8 cellular contexts compared by ENCODE assay signal in genomic region chr5:177456591-177456964, GRCh38. TPM values are rescaled to one million over a fixed set of nuclear protein-coding genes. Genes with fewer than 3 reads are reported as not detected.
A peak's percentile ranks its signal among the peaks of the same experiment; 100 is the strongest.
DNase-seq lines count a peak whose midpoint lies in the region; ATAC-seq and TF ChIP-seq lines count a peak whose summit lies in the region.

No MANE protein-coding gene starts in this region.

- WGBS in H9 (ENCODE audit: extremely low coverage, insufficient read length, low lambda C conversion rate), result no CpG with 5 or more reads among the region's 12 CpGs
- no CpG with 5 or more reads among the region's 12 CpGs for WGBS in mesendoderm (ENCODE audit: extremely low coverage, insufficient coverage, low lambda C conversion rate)

- no peaks in the 10 kb centered on the region for H3K27me3 ChIP-seq in AG04450 (ENCODE audit: control insufficient read depth, insufficient read depth, low read length)
- H3K27me3 ChIP-seq in H9 (ENCODE audit: insufficient read depth, low read length), result peaks cover 4% of the 10 kb centered on the region; the same call in 1 of the 2 replicates
- H3K27me3 ChIP-seq in mesendoderm (ENCODE audit: insufficient read depth, low read length, poor library complexity), result no peaks in the 10 kb centered on the region

- H3K23ac ChIP-seq in H9 (ENCODE audit: insufficient read length, low read depth, low read length) (no peak overlapping the region), mesendoderm (ENCODE audit: low read length) (no peak overlapping the region)

- H3K9me3 ChIP-seq in AG04450 (ENCODE audit: control insufficient read depth, insufficient read depth, low read length) (no peaks in the 10 kb centered on the region), H9 (ENCODE audit: control insufficient read depth, low read depth, low read length) (no peaks in the 10 kb centered on the region)

- CTCF ChIA-PET in AG04450 (lab: Charles Lee), result interaction anchor here (1.1 to 15.6 kb wide), 16 partner anchors 8 to 137 kb away, joined by 3 to 205 read pairs (median 8); partner anchors contain the start of gene PDLIM7

- no peaks in the 10 kb centered on the region; a peak in 1 of 5 replicates for H3K9me3 Mint-ChIP-seq in H9
- H3K9me3 Mint-ChIP-seq in activated naive CD8-positive, alpha-beta T cell treated with anti-CD3 and anti-CD28 coated beads, Interleukin-2, amount 50 U/mL, for 24 hours, result no peaks in the 10 kb centered on the region
- no peaks in the 10 kb centered on the region for H3K9me3 Mint-ChIP-seq in natural killer cell

- no peak for TF ChIP-seq CTCF in AG04450 (IDR thresholded peaks at IDR 0.05; ENCODE audit: low read depth, low read length)
- peak; percentile 9; the same call in 1 of the 3 replicates for TF ChIP-seq CTCF in H9 (conservative IDR thresholded peaks at IDR 0.05)
- TF ChIP-seq CTCF in natural killer cell (IDR thresholded peaks at IDR 0.05), result peak; percentile 55

- no peak overlapping the region for H2BK20ac ChIP-seq in H9 (ENCODE audit: low read depth, low read length, poor library complexity, severe bottlenecking)

- no peak for ATAC-seq in activated naive CD8-positive, alpha-beta T cell treated with anti-CD3 and anti-CD28 coated beads, Interleukin-2, amount 50 U/mL, for 24 hours
- ATAC-seq in natural killer cell (no peak), HG03342 (IDR thresholded peaks at IDR 0.05; ENCODE audit: unreplicated experiment) (no peak)

- intact Hi-C loops in natural killer cell (cut with micrococcal nuclease), result loop anchor here (1.0 to 5.0 kb wide), 3 partner anchors 41 to 154 kb away; partner anchors contain the start of genes PDLIM7, PRELID1 and RAB24

- no peak overlapping the region for H3K56ac ChIP-seq in H9 (ENCODE audit: insufficient read length, low read depth, low read length)
- H3K56ac ChIP-seq in mesendoderm (ENCODE audit: low read length), result no peak overlapping the region

- H2BK15ac ChIP-seq in H9 (ENCODE audit: low read depth, low read length), result no peak overlapping the region
- H2BK15ac ChIP-seq in mesendoderm (replicated peaks; ENCODE audit: low read depth), result no peak overlapping the region

- no peak for DNase-seq in AG04450 (ENCODE audit: low read depth, low spot score)
- no peak for DNase-seq in H9
- DNase-seq in activated naive CD8-positive, alpha-beta T cell treated with anti-CD3 and anti-CD28 coated beads, Interleukin-2, amount 50 U/mL, for 24 hours, result no peak
- DNase-seq in natural killer cell, result no peak
- DNase-seq in mesendoderm, result no peak
- DNase-seq in Kasumi-1 (lab: John Stamatoyannopoulos, UW), result no peak
- DNase-seq in kidney tubule cell (ENCODE audit: low spot score), result no peak

- H3K36me3 ChIP-seq in mesendoderm (ENCODE audit: control insufficient read depth, insufficient read depth, low read length), result peaks cover 17% of the 10 kb centered on the region

- H4K8ac ChIP-seq in H9 (replicated peaks; ENCODE audit: insufficient read length, low read depth, low read length), result no peak overlapping the region
- H4K8ac ChIP-seq in mesendoderm (ENCODE audit: low read depth, low read length), result no peak overlapping the region

- no peak overlapping the region for H4K91ac ChIP-seq in H9 (ENCODE audit: insufficient read length, low read depth, low read length)

- H3K18ac ChIP-seq in H9 (ENCODE audit: insufficient read length, low read depth, low read length), result no peak overlapping the region
- no peak overlapping the region for H3K18ac ChIP-seq in mesendoderm (ENCODE audit: low read length)

- no peaks in the 10 kb centered on the region for H4K20me1 ChIP-seq in H9 (ENCODE audit: control insufficient read depth, insufficient read depth, insufficient read length)

- H2BK5ac ChIP-seq in H9 (ENCODE audit: insufficient read length, low read length), result no peak overlapping the region
- H2BK5ac ChIP-seq in mesendoderm (ENCODE audit: low read length), result no peak overlapping the region

- peak overlapping the region; percentile 91 to 95 (median 95); a peak in 5 of 7 replicates for H3K27ac Mint-ChIP-seq in H9
- no peak overlapping the region for H3K27ac Mint-ChIP-seq in activated naive CD8-positive, alpha-beta T cell treated with anti-CD3 and anti-CD28 coated beads, Interleukin-2, amount 50 U/mL, for 24 hours
- H3K27ac Mint-ChIP-seq in natural killer cell, result peak overlapping the region; percentile 85 to 90

- no peak overlapping the region for H3K4ac ChIP-seq in H9 (ENCODE audit: low read depth, low read length)
- no peak overlapping the region for H3K4ac ChIP-seq in mesendoderm (ENCODE audit: low read depth, low read length)

- POLR2A ChIA-PET in AG04450 (lab: Yijun Ruan, JAX), result interaction anchor here (0.5 to 3.3 kb wide), 6 partner anchors 9 to 141 kb away, joined by 3 to 20 read pairs (median 7); partner anchors contain the start of gene PDLIM7

- H4K5ac ChIP-seq in H9 (ENCODE audit: insufficient read length, low read depth, low read length) (no peak overlapping the region), mesendoderm (ENCODE audit: low read length) (no peak overlapping the region)

- H2AFZ ChIP-seq in H9 (ENCODE audit: low read length), result no peak overlapping the region

- H3K4me3 Mint-ChIP-seq in H9 (peak overlapping the region; percentile 72 to 86; a peak in 4 of 5 replicates), natural killer cell (peak overlapping the region; percentile 86)
- H3K4me3 Mint-ChIP-seq in activated naive CD8-positive, alpha-beta T cell treated with anti-CD3 and anti-CD28 coated beads, Interleukin-2, amount 50 U/mL, for 24 hours, result peak overlapping the region; percentile 84

- H3K27me3 Mint-ChIP-seq in H9 (ENCODE audit: low read depth), result peaks cover 18% of the 10 kb centered on the region
- H3K27me3 Mint-ChIP-seq in activated naive CD8-positive, alpha-beta T cell treated with anti-CD3 and anti-CD28 coated beads, Interleukin-2, amount 50 U/mL, for 24 hours, result no peaks in the 10 kb centered on the region
- H3K27me3 Mint-ChIP-seq in natural killer cell (ENCODE audit: low read depth in 2 of 2), result no peaks in the 10 kb centered on the region

- no peak overlapping the region for H3K9ac ChIP-seq in H9 (ENCODE audit: extremely low read depth, insufficient read length, low read length)
- no peak overlapping the region for H3K9ac ChIP-seq in mesendoderm (ENCODE audit: low read length)

- H3K4me2 ChIP-seq in H9 (ENCODE audit: insufficient read depth, insufficient read length, low read length) (no peak overlapping the region), mesendoderm (ENCODE audit: low read length) (no peak overlapping the region)

- no peak overlapping the region for H3K14ac ChIP-seq in H9 (ENCODE audit: insufficient read depth, low read length)

- H3K27ac ChIP-seq in AG04450 (ENCODE audit: low read depth, low read length) (peak overlapping the region; percentile 65), H9 (ENCODE audit: insufficient read length, low read depth, low read length) (no peak overlapping the region), mesendoderm (ENCODE audit: low read depth, low read length) (no peak overlapping the region)

- H3T11ph ChIP-seq in H9 (ENCODE audit: low read length), result no peak overlapping the region

- peaks cover 22 to 48% (median 42%) of the 10 kb centered on the region in 3 experiments for H3K36me3 Mint-ChIP-seq in H9 (ENCODE audit: insufficient read depth in 1 of 3, low read depth in 3 of 3)
- peaks cover 9% of the 10 kb centered on the region for H3K36me3 Mint-ChIP-seq in activated naive CD8-positive, alpha-beta T cell treated with anti-CD3 and anti-CD28 coated beads, Interleukin-2, amount 50 U/mL, for 24 hours (ENCODE audit: low read depth)
- H3K36me3 Mint-ChIP-seq in natural killer cell, result no peaks in the 10 kb centered on the region

- H3K4me3 ChIP-seq in AG04450 (ENCODE audit: low read depth, low read length) (no peak overlapping the region), mesendoderm (ENCODE audit: low read length) (no peak overlapping the region)

- H3K23me2 ChIP-seq in H9 (ENCODE audit: insufficient read length, low read depth, low read length, poor library complexity, severe bottlenecking), result peaks cover 14% of the 10 kb centered on the region

- H3K79me1 ChIP-seq in H9 (ENCODE audit: insufficient read depth, low read depth, low read length, poor library complexity, severe bottlenecking) (no peaks in the 10 kb centered on the region), mesendoderm (ENCODE audit: low read length) (no peaks in the 10 kb centered on the region)

- H3K79me2 ChIP-seq in H9 (ENCODE audit: insufficient read depth, low read length) (no peaks in the 10 kb centered on the region), mesendoderm (ENCODE audit: control insufficient read depth, insufficient read depth, low read length) (no peaks in the 10 kb centered on the region)

- H3K4me1 ChIP-seq in H9 (ENCODE audit: insufficient read depth, low read length) (no peaks in the 10 kb centered on the region), mesendoderm (ENCODE audit: control insufficient read depth, low read depth, low read length) (no peaks in the 10 kb centered on the region)

- H2BK120ac ChIP-seq in H9 (ENCODE audit: low read depth, low read length, poor library complexity, severe bottlenecking), result no peak overlapping the region
- H2BK120ac ChIP-seq in mesendoderm (ENCODE audit: low read depth, low read length), result no peak overlapping the region

- H2BK12ac ChIP-seq in H9 (ENCODE audit: insufficient read length, low read depth, low read length), result no peak overlapping the region

- H2AK5ac ChIP-seq in H9 (ENCODE audit: insufficient read length, low read length), result no peak overlapping the region
- H2AK5ac ChIP-seq in mesendoderm (ENCODE audit: low read length), result no peak overlapping the region

- H3K4me1 Mint-ChIP-seq in H9, result peaks cover 23 to 31% of the 10 kb centered on the region in 2 experiments
- H3K4me1 Mint-ChIP-seq in activated naive CD8-positive, alpha-beta T cell treated with anti-CD3 and anti-CD28 coated beads, Interleukin-2, amount 50 U/mL, for 24 hours, result peaks cover 28% of the 10 kb centered on the region
- H3K4me1 Mint-ChIP-seq in natural killer cell, result peaks cover 15 to 26% of the 10 kb centered on the region in 2 donors

RNA-seq across cellular contexts. Expression of gene PRR7, which starts 10.0 kb away (rescaled TPM):
- polyA plus RNA-seq in AG04450 (2011; rRNA removed), result 1.0 and 1.6 TPM in 2 replicates
- polyA minus RNA-seq in AG04450 (2011; rRNA and poly(A)+ RNA removed), result 0.28 and 0.43 TPM in 2 replicates
- total RNA-seq in H9 (2021), result 9.6 and 10.2 TPM in 2 replicates
- total RNA-seq in natural killer cell, result 10 to 100 TPM; 21.6 to 27.9 (median 23.3) TPM
- polyA plus RNA-seq in mesendoderm (2013, experiment 1 of 2), result 2.6 TPM
- polyA plus RNA-seq in mesendoderm (2013, experiment 2 of 2), result 2.9 TPM

RNA-seq across cellular contexts. Expression of gene DBN1, which starts 16.9 kb away (rescaled TPM):
- polyA plus RNA-seq in AG04450 (2011; rRNA removed), result 146 and 164 TPM in 2 replicates
- polyA minus RNA-seq in AG04450 (2011; rRNA and poly(A)+ RNA removed), result 169 and 227 TPM in 2 replicates
- total RNA-seq in H9 (2021) (339 and 340 TPM in 2 replicates), natural killer cell (10 to 100 TPM; 13.7 to 25.2 (median 15.0) TPM)
- polyA plus RNA-seq in mesendoderm (2013, experiment 1 of 2), result 305 TPM
- 309 TPM for polyA plus RNA-seq in mesendoderm (2013, experiment 2 of 2)

RNA-seq across cellular contexts. Expression of gene GRK6, which starts 30.1 kb away (rescaled TPM):
- polyA plus RNA-seq in AG04450 (2011; rRNA removed), result 16.4 and 21.4 TPM in 2 replicates
- polyA minus RNA-seq in AG04450 (2011; rRNA and poly(A)+ RNA removed), result 23.7 and 27.5 TPM in 2 replicates
- total RNA-seq in H9 (2021), result 73.7 and 75.2 TPM in 2 replicates
- 100 to 1,000 TPM; 173 to 221 (median 190) TPM for total RNA-seq in natural killer cell
- 20.9 TPM for polyA plus RNA-seq in mesendoderm (2013, experiment 1 of 2)
- polyA plus RNA-seq in mesendoderm (2013, experiment 2 of 2), result 21.1 TPM

RNA-seq across cellular contexts. Expression of gene PDLIM7, which starts 40.8 kb away (rescaled TPM):
- polyA plus RNA-seq in AG04450 (2011; rRNA removed), result 195 and 268 TPM in 2 replicates
- polyA minus RNA-seq in AG04450 (2011; rRNA and poly(A)+ RNA removed), result 134 and 147 TPM in 2 replicates
- total RNA-seq in H9 (2021) (134 and 137 TPM in 2 replicates), natural killer cell (10 to 100 TPM in 2 of 3 donors, 1 to 10 TPM in 1; 9.7 to 58.7 (median 14.7) TPM)
- polyA plus RNA-seq in mesendoderm (2013, experiment 1 of 2), result 117 TPM
- polyA plus RNA-seq in mesendoderm (2013, experiment 2 of 2), result 119 TPM

RNA-seq across cellular contexts. Expression of gene F12, which starts 47.2 kb away (rescaled TPM):
- polyA plus RNA-seq in AG04450 (2011; rRNA removed), result 0.35 and 0.48 TPM in 2 replicates
- 0.55 TPM in 1 of 2 replicates, not detected in the other for polyA minus RNA-seq in AG04450 (2011; rRNA and poly(A)+ RNA removed)
- total RNA-seq in H9 (2021) (2.3 and 3.5 TPM in 2 replicates), natural killer cell (1 to 10 TPM in 1 of 3 donors, under 1 TPM in 2; 0.66 to 1.7 (median 0.93) TPM)
- polyA plus RNA-seq in mesendoderm (2013, experiment 1 of 2), result 0.24 TPM
- polyA plus RNA-seq in mesendoderm (2013, experiment 2 of 2), result 0.25 TPM

Comparison
In these comparisons a context has a peak if more than half of its experiments do, and no peak if none do; other contexts are left out.
1. RNA of gene DBN1, which starts 16.9 kb away (total RNA-seq): 339 to 340 TPM in H9; 13.7 to 25.2 TPM in natural killer cell; every median in the first group is over 10 times any median in the second.
2. Peak in every context shown above with its lines, with median percentiles within 50 percentile points of each other: H3K4me3 Mint-ChIP-seq.